In genomic region chr10:101658910-101659309, GRCh38 we compare ENCODE assay signal across 31 cellular contexts.
"Had no signal": no experiment of that assay in that cellular context is flagged by ENCODE, and none has a peak within 500 bp of the region (broad histone marks: within the 10 kb centered on the region; RNA-seq: fewer than 3 reads in every experiment).

No MANE protein-coding gene starts in this region.

- H3K9me3 Mint-ChIP-seq: naive thymus-derived CD4-positive, alpha-beta T cell; natural killer cell; nephron; neural crest cell; stimulated activated effector memory CD8-positive, alpha-beta T cell treated with anti-CD3 and anti-CD28 coated beads, Interleukin-12 subunit alpha, Interleukin-12 subunit beta, amount 100 ng/mL, for 72 hours; stimulated activated naive B cell treated with anti-CD40 and anti-IgM and Interleukin-4, amounts not matched to agents 10 μg/mL and 1 μg/mL and 100 μg/mL, for 72 hours; stimulated activated naive CD8-positive, alpha-beta T cell treated with anti-CD3 and anti-CD28 coated beads, Interleukin-15, Interleukin-2, amounts not matched to agents 100 ng/mL and 50 ng/mL, for 24 hours; type B pancreatic cell had no signal

- H3K4me3 Mint-ChIP-seq: naive thymus-derived CD4-positive, alpha-beta T cell; natural killer cell; nephron; neural crest cell; stimulated activated effector memory CD8-positive, alpha-beta T cell treated with anti-CD3 and anti-CD28 coated beads, Interleukin-12 subunit alpha, Interleukin-12 subunit beta, amount 100 ng/mL, for 72 hours; stimulated activated naive B cell treated with anti-CD40 and anti-IgM and Interleukin-4, amounts not matched to agents 10 μg/mL and 1 μg/mL and 100 μg/mL, for 72 hours; stimulated activated naive CD8-positive, alpha-beta T cell treated with anti-CD3 and anti-CD28 coated beads, Interleukin-15, Interleukin-2, amounts not matched to agents 100 ng/mL and 50 ng/mL, for 24 hours; type B pancreatic cell had no signal

- H3K27me3 ChIP-seq: neutrophil, ovary, spleen, suprapubic skin, testis, tibial artery, transverse colon, upper lobe of right lung, uterus had no signal

- H3K27ac Mint-ChIP-seq: naive thymus-derived CD4-positive, alpha-beta T cell; nephron; progenitor cell of endocrine pancreas; stimulated activated effector memory CD8-positive, alpha-beta T cell treated with anti-CD3 and anti-CD28 coated beads, Interleukin-12 subunit alpha, Interleukin-12 subunit beta, amount 100 ng/mL, for 72 hours; stimulated activated naive B cell treated with anti-CD40 and anti-IgM and Interleukin-4, amounts not matched to agents 10 μg/mL and 1 μg/mL and 100 μg/mL, for 72 hours; stimulated activated naive CD8-positive, alpha-beta T cell treated with anti-CD3 and anti-CD28 coated beads, Interleukin-15, Interleukin-2, amounts not matched to agents 100 ng/mL and 50 ng/mL, for 24 hours; type B pancreatic cell had no signal

- H3K27ac ChIP-seq: neutrophil, ovary, parathyroid adenoma, psoas muscle, skin epidermis, spleen, suprapubic skin, testis, tibial artery, transverse colon, upper lobe of right lung, uterus had no signal

- DNase-seq: naive thymus-derived CD4-positive, alpha-beta T cell; natural killer cell; nucleus accumbens; ovary; posterior cingulate gyrus; psoas muscle; right cardiac atrium; spleen; stimulated activated CD4-positive, alpha-beta T cell treated with anti-CD3 and anti-CD28 coated beads, Interleukin-12 subunit alpha, Interleukin-12 subunit beta, amount 100 ng/mL, for 4 hours; stimulated activated CD4-positive, alpha-beta T cell treated with anti-CD3 and anti-CD28 coated beads, Interleukin-1b, Interleukin-23, amount 100 ng/mL, for 48 hours; stimulated activated CD4-positive, alpha-beta T cell treated with anti-CD3 and anti-CD28 coated beads, Interleukin-4, amount 100 ng/mL, for 1 hour; stimulated activated naive B cell treated with anti-CD40 and anti-IgM and Interleukin-4, amounts not matched to agents 10 μg/mL and 1 μg/mL and 100 μg/mL, for 72 hours; stimulated activated naive CD4-positive, alpha-beta T cell treated with Interleukin-2 at 50 U/mL for 16 hours; substantia nigra; testis; tibial artery; transverse colon; upper lobe of right lung; uterus had no signal

- H3K27me3 Mint-ChIP-seq: naive thymus-derived CD4-positive, alpha-beta T cell; progenitor cell of endocrine pancreas; stimulated activated naive B cell treated with anti-CD40 and anti-IgM and Interleukin-4, amounts not matched to agents 10 μg/mL and 1 μg/mL and 100 μg/mL, for 72 hours; stimulated activated naive CD8-positive, alpha-beta T cell treated with anti-CD3 and anti-CD28 coated beads, Interleukin-15, Interleukin-2, amounts not matched to agents 100 ng/mL and 50 ng/mL, for 24 hours; type B pancreatic cell had no signal

- H3K4me1 Mint-ChIP-seq: nephron had no signal

- H3K4me3 ChIP-seq: ovary, psoas muscle, skin epidermis, smooth muscle cell, spleen, suprapubic skin, testis, tibial artery, transverse colon, upper lobe of right lung, uterus had no signal

- ATAC-seq: naive thymus-derived CD4-positive, alpha-beta T cell; natural killer cell; psoas muscle; right cardiac atrium; sciatic nerve; stimulated activated effector memory CD8-positive, alpha-beta T cell treated with anti-CD3 and anti-CD28 coated beads, Interleukin-12 subunit alpha, Interleukin-12 subunit beta, amount 100 ng/mL, for 72 hours; stimulated activated naive B cell treated with anti-CD40 and anti-IgM and Interleukin-4, amounts not matched to agents 10 μg/mL and 1 μg/mL and 100 μg/mL, for 72 hours; upper lobe of right lung had no signal

- H3K36me3 ChIP-seq: ovary, uterus had no signal

- H3K9me3 ChIP-seq: neutrophil, ovary, psoas muscle, spleen, suprapubic skin, testis, tibial artery, transverse colon, upper lobe of right lung, uterus had no signal

- H3K4me1 ChIP-seq: parathyroid adenoma, psoas muscle, spleen, suprapubic skin, testis, tibial artery, transverse colon, upper lobe of right lung, uterus had no signal

- H3K9ac ChIP-seq: parathyroid adenoma had no signal
